Comparison of ENCODE assay signal across 17 cellular contexts in genomic region chr12:106511365-106511764, GRCh38.
DNase-seq lines count a peak whose midpoint lies in the region; ATAC-seq, FAIRE-seq and TF ChIP-seq lines count a peak whose summit lies in the region.
"Had no signal": no experiment of that assay in that cellular context is flagged by ENCODE, and none has a peak within 500 bp of the region (broad histone marks: within the 10 kb centered on the region; RNA-seq: fewer than 3 reads in every experiment).

No MANE protein-coding gene starts in this region.

- TF ChIP-seq POLR2A in K562 (conservative IDR thresholded peaks at IDR 0.05): no peak

- no peak for TF ChIP-seq RAD21 in K562 (CRISPR knock-in tag; conservative IDR thresholded peaks at IDR 0.05 in 1 of 2, IDR thresholded peaks at IDR 0.05 in 1 of 2)

- CTCF ChIA-PET in K562 (lab: Yijun Ruan, JAX; ENCODE audit: low intra/inter-chr PET ratio): no interaction called here

- H3K9me3 ChIP-seq in left ventricle myocardium inferior (replicated peaks): peaks cover 5% of the 10 kb centered on the region
- no peaks in the 10 kb centered on the region for H3K9me3 ChIP-seq in RWPE2 (ENCODE audit: severe bottlenecking)
- H3K9me3 ChIP-seq in K562 (replicated peaks; ENCODE audit: control insufficient read depth, insufficient read depth, low read depth, low read length): no peaks in the 10 kb centered on the region
- H3K9me3 ChIP-seq in aorta (ENCODE audit: control insufficient read depth, low read length): no peaks in the 10 kb centered on the region

- intact Hi-C loops in left ventricle myocardium superior (cut with micrococcal nuclease) (no loop called here), left ventricle myocardium inferior (cut with micrococcal nuclease) (no loop called here), K562 (cut with micrococcal nuclease) (no loop called here), aorta (cut with DNase I) (no loop called here)

- H3K4me1 ChIP-seq in left ventricle myocardium inferior: peaks cover 2% of the 10 kb centered on the region
- no peaks in the 10 kb centered on the region for H3K4me1 ChIP-seq in RWPE2 (ENCODE audit: insufficient read depth, poor library complexity, severe bottlenecking)
- H3K4me1 ChIP-seq in K562 (replicated peaks in 1 of 2; ENCODE audit: control insufficient read depth in 2 of 2, insufficient read depth in 2 of 2, low read length in 2 of 2): no peaks in the 10 kb centered on the region
- no peaks in the 10 kb centered on the region for H3K4me1 ChIP-seq in aorta (ENCODE audit: control insufficient read depth in 1 of 2, insufficient read depth in 2 of 2, low read length in 2 of 2)

- TF ChIP-seq EP300 in K562 (IDR thresholded peaks at IDR 0.05; ENCODE audit: low read length): no peak

- in situ Hi-C loops in K562 (cut with MboI): no loop called here

- FAIRE-seq in K562 (lab: Jason Lieb, UNC): no peak
- FAIRE-seq: GM12891 had no signal

- no peaks in the 10 kb centered on the region for H3K9me1 ChIP-seq in K562 (ENCODE audit: control insufficient read depth, insufficient read depth, low read length)

- peaks cover 30% of the 10 kb centered on the region for H3K36me3 ChIP-seq in left ventricle myocardium inferior
- H3K36me3 ChIP-seq in RWPE2 (ENCODE audit: low read depth): no peaks in the 10 kb centered on the region; the same call in 1 of the 2 replicates
- peaks cover 11% of the 10 kb centered on the region; the same call in 2 of the 3 replicates for H3K36me3 ChIP-seq in K562 (ENCODE audit: control insufficient read depth, insufficient read depth, low read length)
- peaks cover 0 to 1% of the 10 kb centered on the region in 2 donors for H3K36me3 ChIP-seq in aorta (ENCODE audit: control insufficient read depth in 1 of 2, insufficient read depth in 2 of 2, low read length in 1 of 2)

- TF ChIP-seq CTCF in left ventricle myocardium inferior (IDR thresholded peaks at IDR 0.05; ENCODE audit: borderline replicate concordance): no peak
- no peak for TF ChIP-seq CTCF in RWPE2 (IDR thresholded peaks at IDR 0.05; ENCODE audit: poor library complexity, severe bottlenecking)
- TF ChIP-seq CTCF in K562 (IDR thresholded peaks at IDR 0.05 in 2 of 3, conservative IDR thresholded peaks at IDR 0.05 in 1 of 3; ENCODE audit: insufficient read depth in 2 of 3, low read depth in 1 of 3, low read length in 3 of 3): no peak
- no peak for TF ChIP-seq CTCF in coronary artery (IDR thresholded peaks at IDR 0.05)

- no peaks in the 10 kb centered on the region for H3K27me3 ChIP-seq in left ventricle myocardium inferior (ENCODE audit: low read depth)
- no peaks in the 10 kb centered on the region for H3K27me3 ChIP-seq in RWPE2 (ENCODE audit: insufficient read depth, poor library complexity, severe bottlenecking)
- no peaks in the 10 kb centered on the region for H3K27me3 ChIP-seq in K562 (ENCODE audit: control insufficient read depth in 2 of 2, insufficient read depth in 2 of 2, low read length in 2 of 2)
- peaks cover 0 to 2% of the 10 kb centered on the region in 2 donors for H3K27me3 ChIP-seq in aorta (ENCODE audit: control insufficient read depth in 1 of 2, insufficient read depth in 2 of 2, low read length in 1 of 2)

- POLR2A ChIA-PET in K562 (lab: Yijun Ruan, JAX): no interaction called here

- no TSS peak for BruUV-seq in K562 (replicated peaks; lab: Mats Ljungman, UMichigan)

- H3K79me2 ChIP-seq in K562 (ENCODE audit: control insufficient read depth, insufficient read depth, low read length): no peaks in the 10 kb centered on the region

- H3K4me3 ChIP-seq in left ventricle myocardium inferior: no peak overlapping the region
- H3K4me3 ChIP-seq in RWPE2 (ENCODE audit: severe bottlenecking): no peak overlapping the region
- H3K4me3 ChIP-seq in K562: no peak overlapping the region
- no peak overlapping the region for H3K4me3 ChIP-seq in aorta (ENCODE audit: low read length in 2 of 2)
- no peak overlapping the region for H3K4me3 ChIP-seq in coronary artery
- H3K4me3 ChIP-seq: GM23338 had no signal

- WGBS in K562 (ENCODE audit: insufficient coverage, low coverage, missing lambda C conversion rate): 80% methylated on average over 5 of the region's 5 CpGs
- 36 to 37% methylated on average over 5 of the region's 5 CpGs for WGBS in aorta, 2 donors

- no peak overlapping the region for H2AFZ ChIP-seq in K562 (ENCODE audit: low read depth, low read length)
- H2AFZ ChIP-seq: GM23338 had no signal

- H4K20me1 ChIP-seq in K562 (replicated peaks; ENCODE audit: control insufficient read depth, insufficient read depth, low read length): no peaks in the 10 kb centered on the region

- H3K27ac ChIP-seq in left ventricle myocardium inferior (replicated peaks) (no peak overlapping the region), RWPE2 (ENCODE audit: poor library complexity, severe bottlenecking) (no peak overlapping the region), K562 (ENCODE audit: extremely low read depth, low read depth, low read length) (no peak overlapping the region), aorta (ENCODE audit: low read depth in 1 of 2, low read length in 2 of 2) (no peak overlapping the region), coronary artery (no peak overlapping the region)

- ATAC-seq in left ventricle myocardium superior (peak; percentile 23), RWPE2 (ENCODE audit: low read depth) (0 out of 3 replicates have a peak, but pooled peaks have one; percentile 12), K562 (peak; percentile 21; the same call in 2 of the 3 replicates), aorta (ENCODE audit: low FRiP score) (peak; percentile 38)
- ATAC-seq: GM23338, HCT116 had no signal

- DNase-seq in left ventricle myocardium superior (no peak), left ventricle myocardium inferior (no peak), RWPE2 (ENCODE audit: low spot score) (no peak), K562 (ENCODE audit: extremely low read depth in 1 of 4, low spot score in 3 of 4) (no peak), aorta (no peak), coronary artery (ENCODE audit: low spot score) (no peak)
- DNase-seq: C1 segment of cervical spinal cord; Calu3; CD4-positive, alpha-beta memory T cell; COR-L47; DMS53; DMS79 treated with DMSO at 0.1 percent for 48 hours; GF-D8; H9 had no signal

- no peak overlapping the region for H3K4me2 ChIP-seq in K562 (ENCODE audit: insufficient read depth, low read length)
- H3K4me2 ChIP-seq: GM23338 had no signal

- no peak overlapping the region for H3K9ac ChIP-seq in K562 (ENCODE audit: insufficient read depth in 1 of 2, low read depth in 2 of 2, low read length in 2 of 2)

TF ChIP-seq in K562, 482 proteins besides CTCF, POLR2A, EP300 and RAD21 (continues in another document):
- TF ChIP-seq JUND (IDR thresholded peaks at IDR 0.05; ENCODE audit: borderline replicate concordance, low read depth, low read length) (no peak), JUND (tag; IDR thresholded peaks at IDR 0.05; ENCODE audit: borderline replicate concordance, low read depth, low read length) (no peak), MNT (conservative IDR thresholded peaks at IDR 0.05) (no peak), ZNF740 (CRISPR knock-in tag; IDR thresholded peaks at IDR 0.05) (no peak), ZNF740 (tag; IDR thresholded peaks at IDR 0.05) (no peak), ZNF695 (CRISPR knock-in tag; IDR thresholded peaks at IDR 0.05) (no peak), KLF16 (IDR thresholded peaks at IDR 0.05) (no peak), EZH2 (IDR thresholded peaks at IDR 0.05; ENCODE audit: borderline replicate concordance, low read depth, low read length) (no peak), SMAD3 (CRISPR knock-in tag; conservative IDR thresholded peaks at IDR 0.05) (no peak), ZNF12 (CRISPR knock-in tag; IDR thresholded peaks at IDR 0.05) (no peak)
